ENCODE assay signal across 26 cellular contexts in genomic region chr19:32269831-32270230, GRCh38.
DNase-seq lines count a peak whose midpoint lies in the region; ATAC-seq, FAIRE-seq and TF ChIP-seq lines count a peak whose summit lies in the region.
"Had no signal": no experiment of that assay in that cellular context is flagged by ENCODE, and none has a peak within 500 bp of the region (broad histone marks: within the 10 kb centered on the region; RNA-seq: fewer than 3 reads in every experiment).

No MANE protein-coding gene starts in this region.

- TF ChIP-seq RAD21 in A549 (conservative IDR thresholded peaks at IDR 0.05 in 1 of 2, IDR thresholded peaks at IDR 0.05 in 1 of 2): no peak
- no peak for TF ChIP-seq RAD21 in K562 (CRISPR knock-in tag; conservative IDR thresholded peaks at IDR 0.05 in 1 of 2, IDR thresholded peaks at IDR 0.05 in 1 of 2)

- intact Hi-C loops in K562 (cut with micrococcal nuclease) (no loop called here), posterior cingulate gyrus (cut with DNase I) (no loop called here)

- ATAC-seq in A549 (no peak), K562 (no peak), HG02571 (IDR thresholded peaks at IDR 0.05; ENCODE audit: unreplicated experiment) (no peak), GM18498 (IDR thresholded peaks at IDR 0.05; ENCODE audit: unreplicated experiment) (no peak)
- ATAC-seq: GM12878, HCT116, PC-3 had no signal

- no peaks in the 10 kb centered on the region for H3K36me3 ChIP-seq in K562 (ENCODE audit: control insufficient read depth, insufficient read depth, low read length)
- H3K36me3 ChIP-seq: BLaER1 had no signal

- POLR2A ChIA-PET in A549 (lab: Yijun Ruan, JAX): no interaction called here
- POLR2A ChIA-PET in K562 (lab: Yijun Ruan, JAX): interaction anchor here (0.6 kb wide), 2 partner anchors 20 to 96 kb away, joined by 3 read pairs; no protein-coding TSS in a partner anchor

- H3K4me3 ChIP-seq in A549 (no peak overlapping the region), HL-60 (replicated peaks; ENCODE audit: insufficient read depth, low read length) (no peak overlapping the region), NB4 (ENCODE audit: low read depth, low read length) (no peak overlapping the region), K562 (no peak overlapping the region)
- H3K4me3 ChIP-seq: BLaER1, GM12878, GM23248 had no signal

- H3K9me3 ChIP-seq in A549 (peaks cover 9% of the 10 kb centered on the region; the same call in 2 of the 3 replicates), K562 (replicated peaks; ENCODE audit: control insufficient read depth, insufficient read depth, low read depth, low read length) (no peaks in the 10 kb centered on the region)
- H3K9me3 ChIP-seq: SK-N-SH had no signal

- H3K4me2 ChIP-seq in A549 (no peak overlapping the region), K562 (ENCODE audit: insufficient read depth, low read length) (no peak overlapping the region)
- H3K4me2 ChIP-seq: BLaER1, SK-N-SH had no signal

- H2AFZ ChIP-seq in K562 (ENCODE audit: low read depth, low read length): no peak overlapping the region
- H2AFZ ChIP-seq: GM23248 had no signal

- H3K79me2 ChIP-seq in K562 (ENCODE audit: control insufficient read depth, insufficient read depth, low read length): no peaks in the 10 kb centered on the region

- no peak for TF ChIP-seq EP300 in A549 (IDR thresholded peaks at IDR 0.05)
- TF ChIP-seq EP300 in K562 (IDR thresholded peaks at IDR 0.05; ENCODE audit: low read length): no peak

- H3K27ac ChIP-seq in A549 (no peak overlapping the region), HL-60 (replicated peaks) (no peak overlapping the region), K562 (ENCODE audit: extremely low read depth, low read depth, low read length) (no peak overlapping the region)
- H3K27ac ChIP-seq: BLaER1, GM23248 had no signal

- H3K27me3 ChIP-seq in HL-60 (ENCODE audit: insufficient read depth, poor library complexity, severe bottlenecking) (no peaks in the 10 kb centered on the region), K562 (ENCODE audit: control insufficient read depth in 2 of 2, insufficient read depth in 2 of 2, low read length in 2 of 2) (peaks cover 16 to 35% of the 10 kb centered on the region in 2 experiments; a peak in 4 of 5 replicates)
- H3K27me3 ChIP-seq: BLaER1 had no signal

- H3K4me1 ChIP-seq in A549 (no peaks in the 10 kb centered on the region), K562 (replicated peaks in 1 of 2; ENCODE audit: control insufficient read depth in 2 of 2, insufficient read depth in 2 of 2, low read length in 2 of 2) (no peaks in the 10 kb centered on the region)

- FAIRE-seq in A549 (lab: Jason Lieb, UNC) (peak; percentile 61), K562 (lab: Jason Lieb, UNC) (no peak)
- FAIRE-seq: A204.1, GM12878 had no signal

- no peaks in the 10 kb centered on the region; the same call in 1 of the 2 replicates for H4K20me1 ChIP-seq in K562 (replicated peaks; ENCODE audit: control insufficient read depth, insufficient read depth, low read length)
- H4K20me1 ChIP-seq: BLaER1 had no signal

- CTCF ChIA-PET in A549 (lab: Yijun Ruan, JAX): interaction anchor here (1.3 kb wide), 1 partner anchor 11 kb away, joined by 3 read pairs; no protein-coding TSS in a partner anchor
- CTCF ChIA-PET in K562 (lab: Yijun Ruan, JAX; ENCODE audit: low intra/inter-chr PET ratio): no interaction called here

- H3K9me1 ChIP-seq in K562 (ENCODE audit: control insufficient read depth, insufficient read depth, low read length): no peaks in the 10 kb centered on the region

- no TSS peak for BruUV-seq in K562 (replicated peaks; lab: Mats Ljungman, UMichigan)

- H3K9ac ChIP-seq in K562 (ENCODE audit: insufficient read depth in 1 of 2, low read depth in 2 of 2, low read length in 2 of 2): no peak overlapping the region
- H3K9ac ChIP-seq: BLaER1, GM23248, SK-N-SH had no signal

- in situ Hi-C loops in K562 (cut with MboI): no loop called here

- TF ChIP-seq POLR2A in A549 (IDR thresholded peaks at IDR 0.05; ENCODE audit: low read length) (no peak), NB4 (IDR thresholded peaks at IDR 0.05; ENCODE audit: extremely low read depth, insufficient read length) (no peak), K562 (conservative IDR thresholded peaks at IDR 0.05) (no peak)

- WGBS in A549 (ENCODE audit: missing lambda C conversion rate): 58% methylated on average over 5 of the region's 5 CpGs
- WGBS in K562 (ENCODE audit: insufficient coverage, low coverage, missing lambda C conversion rate): 0% methylated on average over 5 of the region's 5 CpGs

- no peak for TF ChIP-seq CTCF in A549 (IDR thresholded peaks at IDR 0.05)
- TF ChIP-seq CTCF in HL-60 (IDR thresholded peaks at IDR 0.05; ENCODE audit: insufficient read depth, low read length): no peak
- no peak for TF ChIP-seq CTCF in NB4 (IDR thresholded peaks at IDR 0.05; ENCODE audit: low read depth, low read length)
- no peak for TF ChIP-seq CTCF in K562 (IDR thresholded peaks at IDR 0.05 in 2 of 3, conservative IDR thresholded peaks at IDR 0.05 in 1 of 3; ENCODE audit: insufficient read depth in 2 of 3, low read depth in 1 of 3, low read length in 3 of 3)

- DNase-seq in A549 (ENCODE audit: low read depth in 1 of 2, low spot score in 1 of 2): no peak
- DNase-seq in HL-60 (ENCODE audit: low read depth in 1 of 2, low spot score in 1 of 2): peak; percentile 2 to 19
- peak; percentile 11 for DNase-seq in NB4 (ENCODE audit: low read depth)
- no peak for DNase-seq in K562 (ENCODE audit: extremely low read depth in 1 of 4, low spot score in 3 of 4)
- no peak for DNase-seq in posterior cingulate gyrus
- no peak for DNase-seq in NCI-H1436 (lab: John Stamatoyannopoulos, UW)
- DNase-seq: CD8-positive, alpha-beta memory T cell; DMS53; EL; GM23248; KG1; NCI-H1930; NCI-H2171; NCI-H446; NCI-H69; NK-92 treated with Interleukin-12 subunit alpha and Interleukin-12 subunit beta, amount 100 ng/mL, for 24 hours; PC-3; RPMI8226; SHP77 treated with DMSO at 0.1 percent for 48 hours; SK-N-SH had no signal

TF ChIP-seq in A549, 52 proteins besides CTCF, POLR2A, EP300 and RAD21:
- TF ChIP-seq BHLHE40 (IDR thresholded peaks at IDR 0.05; ENCODE audit: low read depth, low read length): no peak
- no peak for TF ChIP-seq POLR2AphosphoS2 (conservative IDR thresholded peaks at IDR 0.05; ENCODE audit: low read length)
- no peak for TF ChIP-seq SMC3 (IDR thresholded peaks at IDR 0.05)
- no peak for TF ChIP-seq HEYL (CRISPR knock-in tag; IDR thresholded peaks at IDR 0.05)
- no peak for TF ChIP-seq CHD2 (IDR thresholded peaks at IDR 0.05; ENCODE audit: low read length, partially characterized antibody)

TF ChIP-seq in K562, 482 proteins besides CTCF, POLR2A, EP300 and RAD21:
- peak; percentile 33; the same call in 1 of the 2 replicates for TF ChIP-seq SPI1 (IDR thresholded peaks at IDR 0.05; ENCODE audit: borderline replicate concordance, low read depth, low read length)
- no peak for TF ChIP-seq RB1 (IDR thresholded peaks at IDR 0.05; ENCODE audit: low read depth)
- TF ChIP-seq ELF1 (tag; IDR thresholded peaks at IDR 0.05): no peak
- no peak for TF ChIP-seq RBM22 (IDR thresholded peaks at IDR 0.05; ENCODE audit: low read depth, low read length, poor library complexity, severe bottlenecking)

Comparison
In these comparisons a context has a peak if more than half of its experiments do, and no peak if none do; other contexts are left out.
1. DNase-seq: peak in HL-60 (2 of 2) and NB4 (single experiment); none in A549 (0 of 2), K562 (0 of 4), posterior cingulate gyrus (0 of 10) and NCI-H1436 (single experiment).